ENCODE assay signal across 14 cellular contexts in the genomic region with DNA sequence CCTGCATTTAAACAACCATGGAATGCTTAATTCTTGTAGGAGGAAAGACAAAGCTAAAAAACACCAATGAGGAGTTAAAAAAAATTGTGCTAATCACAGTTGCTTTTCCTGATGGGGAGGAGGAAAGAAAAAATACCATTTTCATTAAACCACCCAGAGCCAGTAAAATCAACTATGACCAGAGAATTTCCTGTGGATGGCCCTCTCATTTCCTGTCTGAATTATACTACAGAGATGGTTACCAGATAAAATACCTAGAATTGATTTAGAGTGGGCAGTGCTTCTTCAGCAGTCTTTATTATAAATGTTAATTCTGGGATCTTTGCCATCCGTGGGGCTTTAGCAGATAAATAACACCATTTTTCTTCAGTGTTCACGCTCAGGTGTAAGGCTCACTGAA. TPM values are rescaled to one million over a fixed set of nuclear protein-coding genes. Genes with fewer than 3 reads are reported as not detected.
DNase-seq lines count a peak whose midpoint lies in the region; ATAC-seq and TF ChIP-seq lines count a peak whose summit lies in the region.
"Had no signal": no experiment of that assay in that cellular context is flagged by ENCODE, and none has a peak within 500 bp of the region (broad histone marks: within the 10 kb centered on the region; RNA-seq: fewer than 3 reads in every experiment).

No MANE protein-coding gene starts in this region.

- DNase-seq in HT1080 (ENCODE audit: low read depth) (peak; percentile 51), lung microvascular endothelial cell (ENCODE audit: low read depth in 2 of 2) (peak; percentile 5 to 48), nucleus accumbens (lab: John Stamatoyannopoulos, UW) (no peak), erythroblast (lab: John Stamatoyannopoulos, UW) (no peak)
- DNase-seq: AML-193; CD4-positive, CD25-positive, alpha-beta regulatory T cell; DMS53; HCEC 1CT; IMR-90; KG1 had no signal

- no peak for TF ChIP-seq POLR2A in erythroblast (IDR thresholded peaks at IDR 0.05; ENCODE audit: low read length)

- ATAC-seq in SK-N-SH treated with all-trans-retinoic acid at 6 μM for 48 hours = 0 out of 3 replicates have a peak, but pooled peaks have one; percentile 32
- ATAC-seq in HG03342 (IDR thresholded peaks at IDR 0.05; ENCODE audit: unreplicated experiment) = no peak

TF ChIP-seq in SK-N-SH treated with all-trans-retinoic acid at 6 μM for 48 hours, 23 proteins besides CTCF, POLR2A, EP300 and RAD21:
- TF ChIP-seq ZFP30 (CRISPR knock-in tag; IDR thresholded peaks at IDR 0.05) (no peak), ZNF8 (CRISPR knock-in tag; IDR thresholded peaks at IDR 0.05) (no peak), GLIS3 (CRISPR knock-in tag; IDR thresholded peaks at IDR 0.05) (no peak), RARB (CRISPR knock-in tag; IDR thresholded peaks at IDR 0.05) (no peak), CSRNP3 (CRISPR knock-in tag; IDR thresholded peaks at IDR 0.05) (no peak)
- TF ChIP-seq, protein P1, sequence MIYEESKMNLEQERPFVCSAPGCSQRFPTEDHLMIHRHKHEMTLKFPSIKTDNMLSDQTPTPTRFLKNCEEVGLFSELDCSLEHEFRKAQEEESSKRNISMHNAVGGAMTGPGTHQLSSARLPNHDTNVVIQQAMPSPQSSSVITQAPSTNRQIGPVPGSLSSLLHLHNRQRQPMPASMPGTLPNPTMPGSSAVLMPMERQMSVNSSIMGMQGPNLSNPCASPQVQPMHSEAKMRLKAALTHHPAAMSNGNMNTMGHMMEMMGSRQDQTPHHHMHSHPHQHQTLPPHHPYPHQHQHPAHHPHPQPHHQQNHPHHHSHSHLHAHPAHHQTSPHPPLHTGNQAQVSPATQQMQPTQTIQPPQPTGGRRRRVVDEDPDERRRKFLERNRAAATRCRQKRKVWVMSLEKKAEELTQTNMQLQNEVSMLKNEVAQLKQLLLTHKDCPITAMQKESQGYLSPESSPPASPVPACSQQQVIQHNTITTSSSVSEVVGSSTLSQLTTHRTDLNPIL (CRISPR knock-in tag; IDR thresholded peaks at IDR 0.05; ENCODE audit: low read depth) = no peak
TF ChIP-seq in SK-N-SH treated with all-trans-retinoic acid at 6 μM for 48 hours: peak in this region for 0.

RNA-seq across cellular contexts. Expression of gene RETNLB, which starts 38.0 kb away (rescaled TPM):
- not detected in 2 replicates for total RNA-seq in HT1080 (2014; rRNA removed; shearing (Covaris generic))
- not detected in 2 replicates for polyA plus RNA-seq in HT1080 (2015; cell fraction: cytosol; rRNA removed)
- not detected in 2 replicates for polyA plus RNA-seq in HT1080 (2015; cell fraction: nucleus; rRNA removed)
- total RNA-seq in lung microvascular endothelial cell = not detected in 2 replicates
- total RNA-seq: CD4-positive, CD25-positive, alpha-beta regulatory T cell; G401; H4; IMR-90 had no signal
- polyA plus RNA-seq: CD4-positive, CD25-positive, alpha-beta regulatory T cell; IMR-90 had no signal

Comparison
In these comparisons a context has a peak if more than half of its experiments do, and no peak if none do; other contexts are left out.
1. DNase-seq: peak in HT1080 (single experiment) and lung microvascular endothelial cell (2 of 2); none in nucleus accumbens (0 of 56) and erythroblast (0 of 2).